In genomic region chr17:42050360-42051012, GRCh38 we compare ENCODE assay signal across 1 cellular context.
A peak's percentile ranks its signal among the peaks of the same experiment; 100 is the strongest.
TF ChIP-seq lines count a peak whose summit lies in the region.

Gene C17orf113, minus strand, starts transcription at chr17:42050601. Its CDS starts 7,225 bp downstream, at chr17:42043376.

TF ChIP-seq in HepG2, 621 proteins besides CTCF, POLR2A, EP300 and RAD21 (continued from another document and continues in another):
- peak; percentile 73 for TF ChIP-seq ZBTB2 (CRISPR knock-in tag; IDR thresholded peaks at IDR 0.05; ENCODE audit: low read depth)
- peak; percentile 76 for TF ChIP-seq TAF1 (CRISPR knock-in tag; IDR thresholded peaks at IDR 0.05)
- peak; percentile 52; the same call in 1 of the 2 replicates for TF ChIP-seq ZSCAN21 (CRISPR knock-in tag; IDR thresholded peaks at IDR 0.05; ENCODE audit: borderline replicate concordance)
- TF ChIP-seq KLF12 (CRISPR knock-in tag; IDR thresholded peaks at IDR 0.05; ENCODE audit: borderline replicate concordance), result no peak; the same call in 1 of the 2 replicates
- TF ChIP-seq HDAC6 (IDR thresholded peaks at IDR 0.05; ENCODE audit: low read depth, low read length), result no peak
- TF ChIP-seq ZNF687 (CRISPR knock-in tag; IDR thresholded peaks at IDR 0.05), result peak; percentile 79
- TF ChIP-seq ARID5B (CRISPR knock-in tag; IDR thresholded peaks at IDR 0.05), result peak; percentile 12
- TF ChIP-seq SP4 (CRISPR knock-in tag; IDR thresholded peaks at IDR 0.05), result peak; percentile 41; the same call in 1 of the 2 replicates
- no peak for TF ChIP-seq MLX (CRISPR knock-in tag; IDR thresholded peaks at IDR 0.05)
- TF ChIP-seq FOXM1 (CRISPR knock-in tag; IDR thresholded peaks at IDR 0.05), result no peak
- peak; percentile 55; the same call in 1 of the 2 replicates for TF ChIP-seq ARID4A (CRISPR knock-in tag; IDR thresholded peaks at IDR 0.05; ENCODE audit: borderline replicate concordance)
- no peak for TF ChIP-seq ZNF850 (CRISPR knock-in tag; conservative IDR thresholded peaks at IDR 0.05)
- TF ChIP-seq ZNF570 (CRISPR knock-in tag; IDR thresholded peaks at IDR 0.05; ENCODE audit: borderline replicate concordance), result no peak
- TF ChIP-seq SPEN (CRISPR knock-in tag; IDR thresholded peaks at IDR 0.05; ENCODE audit: low read depth), result peak; percentile 86
- TF ChIP-seq ZNF770 (CRISPR knock-in tag; IDR thresholded peaks at IDR 0.05), result peak; percentile 58; the same call in 1 of the 2 replicates
- TF ChIP-seq ZNF772 (CRISPR knock-in tag; IDR thresholded peaks at IDR 0.05), result peak; percentile 72; the same call in 1 of the 2 replicates
- TF ChIP-seq USF2 (IDR thresholded peaks at IDR 0.05; ENCODE audit: low read depth, low read length), result no peak
- no peak for TF ChIP-seq USF2 (CRISPR knock-in tag; IDR thresholded peaks at IDR 0.05; ENCODE audit: borderline replicate concordance)
- no peak for TF ChIP-seq KLF13 (CRISPR knock-in tag; IDR thresholded peaks at IDR 0.05)
- TF ChIP-seq NFIC (IDR thresholded peaks at IDR 0.05; ENCODE audit: low read length), result no peak
- TF ChIP-seq ZHX2 (IDR thresholded peaks at IDR 0.05; ENCODE audit: low read depth), result peak; percentile 66; the same call in 1 of the 2 replicates
- TF ChIP-seq ZHX2 (CRISPR knock-in tag; IDR thresholded peaks at IDR 0.05; ENCODE audit: borderline replicate concordance), result no peak
